In the genomic region with DNA sequence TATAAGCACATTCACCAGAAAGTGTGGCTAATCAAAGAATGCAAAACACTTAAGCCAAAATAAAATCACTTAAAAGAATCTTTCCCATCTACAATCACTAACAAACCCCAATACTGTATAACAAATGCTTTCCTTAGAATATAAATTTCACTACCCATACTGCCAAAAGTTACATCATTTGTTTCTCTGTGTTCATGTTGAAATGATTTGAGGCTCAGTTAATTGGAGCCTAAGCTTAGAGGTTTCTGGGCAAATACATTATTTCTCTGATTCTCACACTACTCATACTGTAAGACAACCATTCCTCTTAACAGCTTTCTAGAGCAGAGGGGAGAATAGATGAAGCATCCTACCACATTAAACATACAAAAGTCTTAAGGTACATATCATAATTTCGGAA, we compare ENCODE assay signal across 13 cellular contexts. TPM values are rescaled to one million over a fixed set of nuclear protein-coding genes. Genes with fewer than 3 reads are reported as not detected.
A peak's percentile ranks its signal among the peaks of the same experiment; 100 is the strongest.
DNase-seq lines count a peak whose midpoint lies in the region; ATAC-seq and TF ChIP-seq lines count a peak whose summit lies in the region.
"Had no signal": no experiment of that assay in that cellular context is flagged by ENCODE, and none has a peak within 500 bp of the region (broad histone marks: within the 10 kb centered on the region; RNA-seq: fewer than 3 reads in every experiment).

No MANE protein-coding gene starts in this region.

- H3K4me3 ChIP-seq in ACC112 (ENCODE audit: low read depth, low read length) (peak overlapping the region; percentile 78), DND-41 (ENCODE audit: low read depth in 1 of 2, low read length in 2 of 2) (no peak overlapping the region), SU-DHL-6 (ENCODE audit: insufficient read depth, low read length, poor library complexity, severe bottlenecking) (peak overlapping the region; percentile 43)
- H3K4me3 ChIP-seq: lower lobe of right lung had no signal

- H3F3A ChIP-seq in SU-DHL-6 (ENCODE audit: insufficient read depth) = peaks cover 9% of the 10 kb centered on the region; the same call in 1 of the 2 replicates

- 0 out of 2 replicates have a peak, but pooled peaks cover 3% of the 10 kb centered on the region for H3K36me3 ChIP-seq in ACC112 (ENCODE audit: insufficient read depth, low read length)
- H3K36me3 ChIP-seq in DND-41 (ENCODE audit: insufficient read depth, low read length) = peaks cover 6% of the 10 kb centered on the region; the same call in 1 of the 2 replicates
- H3K36me3 ChIP-seq in SU-DHL-6 (ENCODE audit: low read length) = no peaks in the 10 kb centered on the region; the same call in 1 of the 2 replicates

- H3K27me3 ChIP-seq in ACC112 (ENCODE audit: insufficient read depth, low read length) (no peaks in the 10 kb centered on the region), DND-41 (ENCODE audit: insufficient read depth, low read length, poor library complexity) (no peaks in the 10 kb centered on the region), SU-DHL-6 (ENCODE audit: low read length) (no peaks in the 10 kb centered on the region)
- H3K27me3 ChIP-seq: upper lobe of left lung had no signal

- H3K4me1 ChIP-seq in ACC112 (ENCODE audit: control insufficient read depth, insufficient read depth, low read length, unreplicated experiment) = peaks cover 19% of the 10 kb centered on the region
- peaks cover 52% of the 10 kb centered on the region for H3K4me1 ChIP-seq in DND-41 (ENCODE audit: insufficient read depth, low read length)

- H3K36me3 Mint-ChIP-seq in glutamatergic neuron (ENCODE audit: unreplicated experiment) = no peaks in the 10 kb centered on the region

- H3K79me2 ChIP-seq in ACC112 (ENCODE audit: control insufficient read depth, insufficient read depth, low read length, unreplicated experiment) (peaks cover 52% of the 10 kb centered on the region), DND-41 (ENCODE audit: insufficient read depth, low read length) (peaks cover 29% of the 10 kb centered on the region; the same call in 1 of the 2 replicates), SU-DHL-6 (ENCODE audit: insufficient read depth, low read length) (peaks cover 65% of the 10 kb centered on the region)

- H4K20me1 ChIP-seq in DND-41 (ENCODE audit: insufficient read depth, low read length) (no peaks in the 10 kb centered on the region), SU-DHL-6 (ENCODE audit: low read depth, low read length) (no peaks in the 10 kb centered on the region)

- H3K9me2 ChIP-seq in SU-DHL-6 (replicated peaks; ENCODE audit: insufficient read depth, low read length) = no peaks in the 10 kb centered on the region

- H3K9me3 ChIP-seq in DND-41 (ENCODE audit: insufficient read depth, low read length, severe bottlenecking) (no peaks in the 10 kb centered on the region), SU-DHL-6 (ENCODE audit: insufficient read depth, low read length) (no peaks in the 10 kb centered on the region)
- H3K9me3 ChIP-seq: Caco-2, lower lobe of right lung, upper lobe of left lung had no signal

- H3K27ac Mint-ChIP-seq in glutamatergic neuron (ENCODE audit: unreplicated experiment) = no peak overlapping the region

- no peak overlapping the region for H2AFZ ChIP-seq in ACC112 (ENCODE audit: low read length, unreplicated experiment)
- H2AFZ ChIP-seq in DND-41 (ENCODE audit: low read depth, low read length) = no peak overlapping the region
- H2AFZ ChIP-seq in SU-DHL-6 (ENCODE audit: low read depth, low read length, severe bottlenecking) = no peak overlapping the region

- peak overlapping the region; percentile 60 for H3K4me2 ChIP-seq in DND-41 (ENCODE audit: insufficient read depth, low read length)
- peak overlapping the region; percentile 75 for H3K4me2 ChIP-seq in SU-DHL-6 (ENCODE audit: low read depth, low read length, poor library complexity, severe bottlenecking)

- H3K9me3 Mint-ChIP-seq in glutamatergic neuron (ENCODE audit: unreplicated experiment) = peaks cover 6% of the 10 kb centered on the region

- H3K9ac ChIP-seq in DND-41 (ENCODE audit: low read depth, low read length) (no peak overlapping the region), SU-DHL-6 (ENCODE audit: low read length) (peak overlapping the region; percentile 55)

- ATAC-seq in DND-41 (ENCODE audit: insufficient read depth, low read depth) (no peak), GM18519 (IDR thresholded peaks at IDR 0.05; ENCODE audit: low FRiP score, unreplicated experiment) (no peak), HG03139 (IDR thresholded peaks at IDR 0.05; ENCODE audit: unreplicated experiment) (no peak)
- ATAC-seq: lower lobe of right lung had no signal

- H3K27ac ChIP-seq in ACC112 (ENCODE audit: low read depth, low read length) = no peak overlapping the region
- no peak overlapping the region for H3K27ac ChIP-seq in DND-41 (ENCODE audit: low read length)
- H3K27ac ChIP-seq in SU-DHL-6 (ENCODE audit: low read depth, low read length) = peak overlapping the region; percentile 46
- H3K27ac ChIP-seq: lower lobe of right lung, upper lobe of left lung had no signal

- peak overlapping the region; percentile 87 for H3K4me3 Mint-ChIP-seq in glutamatergic neuron (ENCODE audit: unreplicated experiment)

- TF ChIP-seq CTCF in DND-41 (IDR thresholded peaks at IDR 0.05; ENCODE audit: borderline replicate concordance, extremely low read depth, low read length, poor library complexity, severe bottlenecking) (no peak), SU-DHL-6 (IDR thresholded peaks at IDR 0.05; ENCODE audit: insufficient read depth, low read length, poor library complexity, severe bottlenecking) (no peak), glutamatergic neuron (IDR thresholded peaks at IDR 0.05; ENCODE audit: partially characterized antibody, unreplicated experiment) (no peak)

- H3K4me1 Mint-ChIP-seq in glutamatergic neuron (ENCODE audit: low read depth, unreplicated experiment) = peaks cover 28% of the 10 kb centered on the region

- DNase-seq in DND-41 = no peak
- no peak for DNase-seq in glutamatergic neuron
- no peak for DNase-seq in NCI-H1105 treated with DMSO at 0.1 percent for 48 hours (lab: John Stamatoyannopoulos, UW)
- no peak for DNase-seq in retina
- DNase-seq: Caco-2, lower lobe of right lung, NCI-H2029, OCI-M1, upper lobe of left lung had no signal

- peaks cover 4% of the 10 kb centered on the region for H3K27me3 Mint-ChIP-seq in glutamatergic neuron (ENCODE audit: unreplicated experiment)

RNA-seq across cellular contexts. Expression of gene RIOX2, which starts 2.1 kb away (rescaled TPM):
- total RNA-seq in glutamatergic neuron (ENCODE audit: unreplicated experiment) = 12.3 TPM

Comparison
In these comparisons a context has a peak if more than half of its experiments do, and no peak if none do; other contexts are left out.
1. H3K4me3 ChIP-seq: peak in ACC112 (single experiment) and SU-DHL-6 (single experiment); none in DND-41 (0 of 2).